Comparison of ENCODE assay signal across 1 cellular context in the genomic region with DNA sequence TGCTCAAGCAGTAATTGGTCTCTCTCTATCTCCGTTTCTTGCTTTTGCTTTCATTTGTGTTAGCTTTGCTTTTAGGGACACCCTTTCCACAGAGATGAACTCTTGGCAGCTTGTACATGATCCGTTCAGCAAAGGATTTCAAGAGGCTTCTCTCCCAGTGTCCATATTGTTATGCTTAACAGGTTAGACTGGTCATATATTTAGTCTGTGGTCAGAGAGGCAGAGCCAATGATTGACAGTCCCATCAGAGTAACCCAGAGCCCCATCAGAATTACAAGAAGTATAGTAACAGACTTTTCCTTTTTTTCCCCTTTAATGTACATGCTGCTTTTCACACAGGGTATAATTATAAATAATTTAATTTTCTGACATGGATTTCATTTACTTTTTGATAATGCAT.
A peak's percentile ranks its signal among the peaks of the same experiment; 100 is the strongest.
TF ChIP-seq lines count a peak whose summit lies in the region.

No MANE protein-coding gene starts in this region.

TF ChIP-seq in K562, 482 proteins besides CTCF, POLR2A, EP300 and RAD21 (continued from another document):
- no peak for TF ChIP-seq HLTF (IDR thresholded peaks at IDR 0.05)
- TF ChIP-seq, protein P1, sequence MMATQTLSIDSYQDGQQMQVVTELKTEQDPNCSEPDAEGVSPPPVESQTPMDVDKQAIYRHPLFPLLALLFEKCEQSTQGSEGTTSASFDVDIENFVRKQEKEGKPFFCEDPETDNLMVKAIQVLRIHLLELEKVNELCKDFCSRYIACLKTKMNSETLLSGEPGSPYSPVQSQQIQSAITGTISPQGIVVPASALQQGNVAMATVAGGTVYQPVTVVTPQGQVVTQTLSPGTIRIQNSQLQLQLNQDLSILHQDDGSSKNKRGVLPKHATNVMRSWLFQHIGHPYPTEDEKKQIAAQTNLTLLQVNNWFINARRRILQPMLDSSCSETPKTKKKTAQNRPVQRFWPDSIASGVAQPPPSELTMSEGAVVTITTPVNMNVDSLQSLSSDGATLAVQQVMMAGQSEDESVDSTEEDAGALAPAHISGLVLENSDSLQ (IDR thresholded peaks at IDR 0.05) = peak; percentile 78
